ENCODE assay signal across 14 cellular contexts in genomic region chr14:53384536-53384935, GRCh38.
DNase-seq lines count a peak whose midpoint lies in the region; ATAC-seq, FAIRE-seq and TF ChIP-seq lines count a peak whose summit lies in the region.
"Had no signal": no experiment of that assay in that cellular context is flagged by ENCODE, and none has a peak within 500 bp of the region (broad histone marks: within the 10 kb centered on the region; RNA-seq: fewer than 3 reads in every experiment).

No MANE protein-coding gene starts in this region.

- H3K4me1 ChIP-seq in keratinocyte (ENCODE audit: control insufficient read depth, extremely low read depth, insufficient read depth, low read length) = peaks cover 21% of the 10 kb centered on the region
- H3K4me1 ChIP-seq in A673 (ENCODE audit: insufficient read depth, low read length, poor library complexity, severe bottlenecking) = no peaks in the 10 kb centered on the region
- H3K4me1 ChIP-seq: A549, HAP-1 had no signal

- H3K4me3 ChIP-seq in dorsolateral prefrontal cortex (no peak overlapping the region), keratinocyte (ENCODE audit: control insufficient read depth in 2 of 3, extremely low read depth in 1 of 3, insufficient read depth in 2 of 3, low read depth in 1 of 3, low read length in 3 of 3) (no peak overlapping the region), A673 (ENCODE audit: low read depth, low read length, poor library complexity, severe bottlenecking) (no peak overlapping the region)
- H3K4me3 ChIP-seq: A549, BLaER1, HAP-1 had no signal

- H3K27me3 ChIP-seq in dorsolateral prefrontal cortex (no peaks in the 10 kb centered on the region), keratinocyte (ENCODE audit: control insufficient read depth, extremely low read depth, insufficient read depth, low read length) (no peaks in the 10 kb centered on the region), A673 (replicated peaks; ENCODE audit: insufficient read depth, low read depth, low read length, poor library complexity) (peaks cover 32% of the 10 kb centered on the region)
- H3K27me3 ChIP-seq in CD4-positive, alpha-beta T cell (ENCODE audit: control insufficient read depth, insufficient read depth, low read length) = no peaks in the 10 kb centered on the region
- H3K27me3 ChIP-seq: BLaER1 had no signal

- peak in 8 of 10 donors; percentile 16 to 68 (median 49) for DNase-seq in dorsolateral prefrontal cortex
- DNase-seq in keratinocyte (ENCODE audit: low read depth, low spot score) = no peak
- DNase-seq in posterior cingulate gyrus = peak in 8 of 10 donors; percentile 18 to 88 (median 46)
- no peak for DNase-seq in NCI-H1105 treated with DMSO at 0.1 percent for 48 hours (lab: John Stamatoyannopoulos, UW)
- no peak for DNase-seq in CD4-positive, alpha-beta T cell
- DNase-seq in A673 (ENCODE audit: low spot score) = no peak
- DNase-seq: DMS53, GF-D8, GOT3 had no signal

- H3K79me2 ChIP-seq in keratinocyte (ENCODE audit: control insufficient read depth, insufficient read depth, low read length) = no peaks in the 10 kb centered on the region

- intact Hi-C loops in dorsolateral prefrontal cortex (cut with DNase I) (loop anchor here in 1 of 2 donors (1.0 kb wide), 1 partner anchor 19 kb away; no protein-coding TSS in a partner anchor), posterior cingulate gyrus (cut with DNase I) (no loop called here), A673 (cut with micrococcal nuclease; ENCODE audit: unreplicated experiment) (no loop called here)
- intact Hi-C loops in CD4-positive, alpha-beta T cell (cut with DNase I, micrococcal nuclease) = no loop called here

- POLR2A ChIA-PET in CD4-positive, alpha-beta T cell (lab: Charles Lee) = no interaction called here
- POLR2A ChIA-PET in A673 (lab: Charles Lee; ENCODE audit: low non-redundant PET) = no interaction called here

- no peaks in the 10 kb centered on the region for H3K27me3 Mint-ChIP-seq in CD4-positive, alpha-beta T cell

- H2AFZ ChIP-seq in keratinocyte (ENCODE audit: control insufficient read depth, low read length) = peak overlapping the region; percentile 44

- no peak for FAIRE-seq in keratinocyte (lab: Jason Lieb, UNC)
- FAIRE-seq: A549, GM19239 had no signal

- H3K36me3 Mint-ChIP-seq in CD4-positive, alpha-beta T cell (ENCODE audit: low read depth) = no peaks in the 10 kb centered on the region

- no peak overlapping the region for H3K9ac ChIP-seq in keratinocyte (ENCODE audit: control insufficient read depth, extremely low read depth, insufficient read depth, low read length)
- H3K9ac ChIP-seq: BLaER1 had no signal

- H3K27ac ChIP-seq in dorsolateral prefrontal cortex = peak overlapping the region in 25 of 59 donors; percentile 5 to 88 (median 64)
- no peak overlapping the region for H3K27ac ChIP-seq in keratinocyte (ENCODE audit: control insufficient read depth, insufficient read depth, low read length)
- H3K27ac ChIP-seq in CD4-positive, alpha-beta T cell (ENCODE audit: low read depth, low read length) = no peak overlapping the region
- no peak overlapping the region for H3K27ac ChIP-seq in A673 (ENCODE audit: low read depth, low read length, poor library complexity, severe bottlenecking)
- H3K27ac ChIP-seq: A549, BLaER1, HL-60 had no signal

- peak overlapping the region; percentile 25 for H3K4me2 ChIP-seq in keratinocyte (ENCODE audit: control insufficient read depth, extremely low read depth, insufficient read depth, low read depth, low read length)
- H3K4me2 ChIP-seq: A549, BLaER1 had no signal

- H3K9me3 ChIP-seq in keratinocyte (ENCODE audit: control insufficient read depth, low read depth, low read length) (no peaks in the 10 kb centered on the region), A673 (ENCODE audit: low read depth, low read length, poor library complexity, severe bottlenecking) (no peaks in the 10 kb centered on the region)
- H3K9me3 ChIP-seq in CD4-positive, alpha-beta T cell (ENCODE audit: control insufficient read depth, low read length) = no peaks in the 10 kb centered on the region
- H3K9me3 ChIP-seq: A549, BLaER1, HAP-1 had no signal

- H3K4me3 Mint-ChIP-seq in CD4-positive, alpha-beta T cell = no peak overlapping the region

- CTCF ChIA-PET in CD4-positive, alpha-beta T cell (lab: Charles Lee) = no interaction called here
- CTCF ChIA-PET in A673 (lab: Charles Lee) = no interaction called here

- H3K36me3 ChIP-seq in keratinocyte (ENCODE audit: control insufficient read depth in 2 of 2, extremely low read depth in 1 of 2, insufficient read depth in 2 of 2, low read length in 2 of 2) = no peaks in the 10 kb centered on the region
- no peaks in the 10 kb centered on the region for H3K36me3 ChIP-seq in A673 (ENCODE audit: insufficient read depth, low read length, poor library complexity, severe bottlenecking)
- H3K36me3 ChIP-seq: BLaER1, HAP-1 had no signal

- H3K9me1 ChIP-seq in keratinocyte (ENCODE audit: control insufficient read depth, extremely low read depth, insufficient read depth, low read length) = no peaks in the 10 kb centered on the region

- no peaks in the 10 kb centered on the region for H4K20me1 ChIP-seq in keratinocyte (ENCODE audit: control insufficient read depth, extremely low read depth, insufficient read depth, low read length)
- H4K20me1 ChIP-seq: BLaER1 had no signal

- TF ChIP-seq CTCF in dorsolateral prefrontal cortex (IDR thresholded peaks at IDR 0.05 in 54 of 56, conservative IDR thresholded peaks at IDR 0.05 in 2 of 56; ENCODE audit: low read depth in 1 of 56, partially characterized antibody in 56 of 56) = no peak
- no peak for TF ChIP-seq CTCF in keratinocyte (optimal IDR thresholded peaks at IDR 0.05 in 1 of 3, IDR thresholded peaks at IDR 0.05 in 1 of 3, conservative IDR thresholded peaks at IDR 0.05 in 1 of 3; ENCODE audit: extremely low read depth in 1 of 3, insufficient read depth in 2 of 3, low read length in 3 of 3)
- no peak for TF ChIP-seq CTCF in CD4-positive, alpha-beta T cell (IDR thresholded peaks at IDR 0.05)
- no peak for TF ChIP-seq CTCF in A673 (conservative IDR thresholded peaks at IDR 0.05; ENCODE audit: low read depth, low read length)

- no peak for ATAC-seq in CD4-positive, alpha-beta T cell (ENCODE audit: poor library complexity)
- ATAC-seq: A549 had no signal

- no peaks in the 10 kb centered on the region for H3K4me1 Mint-ChIP-seq in CD4-positive, alpha-beta T cell (ENCODE audit: low read depth)

- no peaks in the 10 kb centered on the region for H3K9me3 Mint-ChIP-seq in CD4-positive, alpha-beta T cell

- no TSS peak for BruUV-seq in A673 (replicated peaks; lab: Mats Ljungman, UMichigan)

- dilution Hi-C loops in keratinocyte (cut with MboI; ENCODE audit: extremely low pct_ligation_motif_present, low sequenced_read_pairs) = no loop called here

- H3K27ac Mint-ChIP-seq in CD4-positive, alpha-beta T cell = no peak overlapping the region

Comparison
In these comparisons a context has a peak if more than half of its experiments do, and no peak if none do; other contexts are left out.
1. DNase-seq: peak in dorsolateral prefrontal cortex (8 of 10) and posterior cingulate gyrus (8 of 10); none in keratinocyte (single experiment), NCI-H1105 treated with DMSO at 0.1 percent for 48 hours (single experiment), CD4-positive, alpha-beta T cell (0 of 10) and A673 (single experiment).